In genomic region chr19:3698386-3698950, GRCh38 we compare ENCODE assay signal across 9 cellular contexts. TPM values are rescaled to one million over a fixed set of nuclear protein-coding genes. Genes with fewer than 3 reads are reported as not detected.
DNase-seq lines count a peak whose midpoint lies in the region; ATAC-seq and TF ChIP-seq lines count a peak whose summit lies in the region.
"Had no signal": no experiment of that assay in that cellular context is flagged by ENCODE, and none has a peak within 500 bp of the region (broad histone marks: within the 10 kb centered on the region; RNA-seq: fewer than 3 reads in every experiment).

No MANE protein-coding gene starts in this region.

- H3K27ac ChIP-seq in Panc1 (ENCODE audit: low read length) (no peak overlapping the region), esophagus squamous epithelium (peak overlapping the region; percentile 85 to 94 (median 89))

- H3K27me3 ChIP-seq in Panc1 (ENCODE audit: control insufficient read depth, insufficient read depth, low read length) (no peaks in the 10 kb centered on the region), esophagus squamous epithelium (no peaks in the 10 kb centered on the region)
- H3K27me3 ChIP-seq: body of pancreas had no signal

- H3K36me3 ChIP-seq in Panc1 (ENCODE audit: control insufficient read depth, insufficient read depth, low read length) = no peaks in the 10 kb centered on the region
- peaks cover 0 to 20% (median 0%) of the 10 kb centered on the region in 3 donors for H3K36me3 ChIP-seq in esophagus squamous epithelium

- POLR2A ChIA-PET in Panc1 (lab: Charles Lee) = interaction anchor here (0.6 kb wide), 1 partner anchor 277 kb away, joined by 9 read pairs; no protein-coding TSS in a partner anchor

- DNase-seq in GM10266 (ENCODE audit: extremely low spot score) (peak; percentile 59), Panc1 (ENCODE audit: low read depth, low spot score) (no peak), esophagus squamous epithelium (lab: John Stamatoyannopoulos, UW) (no peak), skeletal muscle cell (ENCODE audit: low read depth) (no peak), activated gamma-delta T cell treated with Interleukin-2 at 50 U/mL for 16 hours (no peak), globus pallidus (ENCODE audit: low spot score) (no peak)
- no peak for DNase-seq in activated CD8-positive, alpha-beta memory T cell treated with anti-CD3 and anti-CD28 coated beads, Interleukin-2, amount 50 U/mL, for 48 hours

- TF ChIP-seq CTCF in GM10266 (IDR thresholded peaks at IDR 0.05; ENCODE audit: control insufficient read depth, insufficient read depth, low read depth, missing control alignments) (no peak), Panc1 (IDR thresholded peaks at IDR 0.05) (no peak), esophagus squamous epithelium (IDR thresholded peaks at IDR 0.05) (no peak)

- TF ChIP-seq POLR2A in esophagus squamous epithelium (IDR thresholded peaks at IDR 0.05) = no peak

- H3K4me3 ChIP-seq in Panc1 (ENCODE audit: low read depth in 2 of 2, low read length in 2 of 2) (no peak overlapping the region), esophagus squamous epithelium (peak overlapping the region in 3 of 4 donors; percentile 79 to 98 (median 95)), skeletal muscle cell (ENCODE audit: low read depth, low read length) (peak overlapping the region; percentile 15)

- no peak for ATAC-seq in Panc1
- no peak for ATAC-seq in GM19395 (IDR thresholded peaks at IDR 0.05; ENCODE audit: unreplicated experiment)

- BruUV-seq in Panc1 (replicated peaks; lab: Mats Ljungman, UMichigan) = TSS peak; percentile 73

- in situ Hi-C loops in Panc1 (cut with HindIII; ENCODE audit: low pct_unique_long_range_greater_than_20kb, low sequenced_read_pairs) = no loop called here

- H3K4me1 ChIP-seq in Panc1 (ENCODE audit: control insufficient read depth, insufficient read depth, low read length) = no peaks in the 10 kb centered on the region
- H3K4me1 ChIP-seq in esophagus squamous epithelium = peaks cover 18 to 50% (median 19%) of the 10 kb centered on the region in 3 donors

- H3K9me3 ChIP-seq in Panc1 (ENCODE audit: control insufficient read depth, insufficient read depth, low read depth, low read length) = no peaks in the 10 kb centered on the region
- H3K9me3 ChIP-seq in esophagus squamous epithelium = no peaks in the 10 kb centered on the region
- H3K9me3 ChIP-seq: body of pancreas had no signal

- 43 to 57% methylated on average over 6 to 8 of the region's 12 CpGs for WGBS in esophagus squamous epithelium, 2 donors

- intact Hi-C loops in Panc1 (cut with micrococcal nuclease; ENCODE audit: unreplicated experiment) (no loop called here), esophagus squamous epithelium (cut with DNase I) (no loop called here)

- CTCF ChIA-PET in Panc1 (lab: Charles Lee) = interaction anchor here (0.6 kb wide), 1 partner anchor 24 kb away, joined by 3 read pairs; no protein-coding TSS in a partner anchor

RNA-seq across cellular contexts. Expression of gene PIP5K1C, which starts 1.8 kb away (rescaled TPM):
- total RNA-seq in Panc1 (2021; ENCODE audit: unreplicated experiment) (30.6 TPM), esophagus squamous epithelium (10 to 100 TPM; 12.0 to 25.3 (median 15.2) TPM)
- polyA plus RNA-seq in Panc1 (2012; ENCODE audit: insufficient read length) = 27.9 TPM

RNA-seq across cellular contexts. Expression of gene TJP3, which starts 9.7 kb away (rescaled TPM):
- total RNA-seq in Panc1 (2021; ENCODE audit: unreplicated experiment) (2.7 TPM), esophagus squamous epithelium (10 to 100 TPM; 23.7 to 71.1 (median 28.0) TPM)
- polyA plus RNA-seq in Panc1 (2012; ENCODE audit: insufficient read length) = 4.9 TPM

Comparison
In these comparisons a context has a peak if more than half of its experiments do, and no peak if none do; other contexts are left out.
1. H3K4me3 ChIP-seq: peak in esophagus squamous epithelium (3 of 4) and skeletal muscle cell (single experiment); none in Panc1 (0 of 2).